In the genomic region with DNA sequence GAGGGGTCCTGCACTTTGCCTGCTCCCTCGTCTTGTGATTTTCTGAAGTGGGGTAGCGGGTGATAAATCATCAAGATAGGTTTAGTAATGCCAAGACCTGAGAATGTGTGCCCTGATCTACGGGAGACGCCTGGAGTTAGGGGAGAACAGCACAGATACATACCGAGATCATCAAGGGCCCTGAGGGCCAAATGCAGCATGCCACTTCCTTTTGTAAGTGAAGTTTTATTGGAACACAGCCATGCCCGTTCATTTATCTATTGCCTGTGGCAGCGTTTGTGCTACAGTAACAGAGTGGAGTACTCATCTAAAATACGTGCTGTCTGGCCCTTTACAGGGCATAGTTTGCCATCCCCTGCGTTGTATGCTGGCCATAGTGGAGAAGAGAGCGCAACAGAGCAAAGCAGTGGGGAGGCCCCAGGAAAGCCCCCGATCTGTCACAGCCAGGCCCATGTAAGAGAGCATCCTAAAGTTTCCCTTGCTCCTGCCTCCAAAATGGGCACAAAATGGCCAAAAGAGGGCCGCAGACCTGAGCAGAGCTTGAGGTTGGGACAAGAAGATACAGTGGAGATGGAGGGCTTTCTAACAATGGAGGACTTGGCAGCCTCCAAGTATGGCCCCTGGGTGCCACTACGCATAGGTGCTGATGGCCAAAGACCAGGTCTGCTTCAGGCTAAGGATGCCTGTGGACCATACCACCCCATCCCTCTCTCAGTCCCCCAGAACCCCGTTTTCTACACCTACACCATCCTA, we compare ENCODE assay signal across 18 cellular contexts.
DNase-seq lines count a peak whose midpoint lies in the region; ATAC-seq and TF ChIP-seq lines count a peak whose summit lies in the region.
"Had no signal": no experiment of that assay in that cellular context is flagged by ENCODE, and none has a peak within 500 bp of the region (broad histone marks: within the 10 kb centered on the region; RNA-seq: fewer than 3 reads in every experiment).

No MANE protein-coding gene starts in this region.

- H3K9me2 ChIP-seq in SK-N-SH, result no peaks in the 10 kb centered on the region

- no peak overlapping the region for H3K9ac ChIP-seq in SK-N-SH

- H3K4me1 ChIP-seq in SK-N-SH (ENCODE audit: control insufficient read depth in 1 of 2, insufficient read depth in 2 of 2, low read depth in 1 of 2, low read length in 1 of 2), result peaks cover 0 to 18% of the 10 kb centered on the region in 2 experiments; a peak in 2 of 4 replicates
- H3K4me1 ChIP-seq: Caco-2 had no signal

- CTCF ChIA-PET in SK-N-SH (lab: Yijun Ruan, JAX), result interaction anchor here (1.0 to 3.2 kb wide), 3 partner anchors 11 to 330 kb away, joined by 3 to 21 read pairs (median 3); no protein-coding TSS in a partner anchor
- CTCF ChIA-PET in activated CD4-positive, alpha-beta memory T cell treated with anti-CD3 and anti-CD28 coated beads, Interleukin-2, amount 10 ng/mL, durations not matched to agents 7 days and 5 days (lab: Charles Lee), result interaction anchor here (1.7 kb wide), 1 partner anchor 238 kb away, joined by 4 read pairs; no protein-coding TSS in a partner anchor

- no peaks in the 10 kb centered on the region for H3K79me2 ChIP-seq in SK-N-SH (ENCODE audit: insufficient read depth)

- no peaks in the 10 kb centered on the region for H3K27me3 Mint-ChIP-seq in activated CD4-positive, alpha-beta memory T cell treated with anti-CD3 and anti-CD28 coated beads, Interleukin-2, amount 10 ng/mL, durations not matched to agents 7 days and 5 days

- H3K27me3 ChIP-seq in SK-N-SH (ENCODE audit: insufficient read depth), result peaks cover 32% of the 10 kb centered on the region
- H3K27me3 ChIP-seq: body of pancreas had no signal

- no peaks in the 10 kb centered on the region for H3K36me3 ChIP-seq in SK-N-SH (replicated peaks in 1 of 2; ENCODE audit: control insufficient read depth in 1 of 2, insufficient read depth in 2 of 2, low read length in 1 of 2)
- H3K36me3 ChIP-seq: esophagus muscularis mucosa, gastroesophageal sphincter had no signal

- TF ChIP-seq CTCF in SK-N-SH (IDR thresholded peaks at IDR 0.05) (no peak), GM12865 (IDR thresholded peaks at IDR 0.05; ENCODE audit: insufficient read depth, low read depth, low read length, missing control alignments) (no peak)

- peak overlapping the region; percentile 75 for H3K27ac Mint-ChIP-seq in activated CD4-positive, alpha-beta memory T cell treated with anti-CD3 and anti-CD28 coated beads, Interleukin-2, amount 10 ng/mL, durations not matched to agents 7 days and 5 days
- H3K27ac Mint-ChIP-seq: effector memory CD8-positive, alpha-beta T cell had no signal

- WGBS in SK-N-SH (ENCODE audit: low lambda C conversion rate), result 52% methylated on average over 14 of the region's 14 CpGs

- H4K20me1 ChIP-seq in SK-N-SH (ENCODE audit: insufficient read depth), result no peaks in the 10 kb centered on the region

- no peak overlapping the region for H3K4me2 ChIP-seq in SK-N-SH
- H3K4me2 ChIP-seq: smooth muscle cell had no signal

- ATAC-seq in SK-N-SH treated with all-trans-retinoic acid at 6 μM for 48 hours, result no peak
- ATAC-seq: gastroesophageal sphincter had no signal

- no peak overlapping the region for H2AFZ ChIP-seq in SK-N-SH (ENCODE audit: low read depth)

- no peak for TF ChIP-seq RAD21 in SK-N-SH (IDR thresholded peaks at IDR 0.05; ENCODE audit: low read length)

- DNase-seq in SK-N-SH (no peak), GM12865 (ENCODE audit: low read depth) (peak; percentile 16), foreskin melanocyte (peak; percentile 49), iPS-NIHi7 (ENCODE audit: extremely low spot score) (no peak), EL (no peak), AML-193 (lab: John Stamatoyannopoulos, UW) (no peak)
- DNase-seq in activated CD4-positive, alpha-beta memory T cell treated with anti-CD3 and anti-CD28 coated beads, Interleukin-2, amount 10 ng/mL, durations not matched to agents 7 days and 5 days, result no peak
- DNase-seq: effector memory CD8-positive, alpha-beta T cell; GOT3; occipital lobe; SIG-M5; stimulated activated CD4-positive, alpha-beta T cell treated with anti-CD3 and anti-CD28 coated beads, Interleukin-2, amount 100 ng/mL, for 48 hours had no signal

- H3K4me1 Mint-ChIP-seq in activated CD4-positive, alpha-beta memory T cell treated with anti-CD3 and anti-CD28 coated beads, Interleukin-2, amount 10 ng/mL, durations not matched to agents 7 days and 5 days, result peaks cover 84% of the 10 kb centered on the region

- H3K36me3 Mint-ChIP-seq in activated CD4-positive, alpha-beta memory T cell treated with anti-CD3 and anti-CD28 coated beads, Interleukin-2, amount 10 ng/mL, durations not matched to agents 7 days and 5 days (ENCODE audit: low read depth), result peaks cover 30% of the 10 kb centered on the region

- no peak for TF ChIP-seq EP300 in SK-N-SH (IDR thresholded peaks at IDR 0.05; ENCODE audit: borderline replicate concordance in 1 of 2, low read depth in 1 of 2, low read length in 1 of 2)

- H3K27ac ChIP-seq in SK-N-SH (ENCODE audit: low read depth in 2 of 2, low read length in 1 of 2), result no peak overlapping the region
- H3K27ac ChIP-seq: body of pancreas, esophagus muscularis mucosa, gastroesophageal sphincter had no signal

- POLR2A ChIA-PET in SK-N-SH (lab: Yijun Ruan, JAX), result no interaction called here
- POLR2A ChIA-PET in activated CD4-positive, alpha-beta memory T cell treated with anti-CD3 and anti-CD28 coated beads, Interleukin-2, amount 10 ng/mL, durations not matched to agents 7 days and 5 days (lab: Charles Lee), result interaction anchor here (4.0 kb wide), 1 partner anchor 238 kb away, joined by 25 read pairs; the partner anchor contains the start of gene RBPJ

- no peaks in the 10 kb centered on the region for H3K9me3 ChIP-seq in SK-N-SH
- H3K9me3 ChIP-seq: body of pancreas, Caco-2, esophagus muscularis mucosa had no signal

- no peak overlapping the region for H3K4me3 Mint-ChIP-seq in activated CD4-positive, alpha-beta memory T cell treated with anti-CD3 and anti-CD28 coated beads, Interleukin-2, amount 10 ng/mL, durations not matched to agents 7 days and 5 days
- H3K4me3 Mint-ChIP-seq: effector memory CD8-positive, alpha-beta T cell had no signal

- no peaks in the 10 kb centered on the region for H3F3A ChIP-seq in SK-N-SH (replicated peaks; ENCODE audit: insufficient read depth)

- H3K9me3 Mint-ChIP-seq in activated CD4-positive, alpha-beta memory T cell treated with anti-CD3 and anti-CD28 coated beads, Interleukin-2, amount 10 ng/mL, durations not matched to agents 7 days and 5 days, result peaks cover 22% of the 10 kb centered on the region
- H3K9me3 Mint-ChIP-seq: effector memory CD8-positive, alpha-beta T cell had no signal

- no peak overlapping the region for H3K4me3 ChIP-seq in SK-N-SH (ENCODE audit: low read depth in 2 of 2, low read length in 1 of 2)
- H3K4me3 ChIP-seq in GM12865 (ENCODE audit: low read depth, low read length), result no peak overlapping the region
- H3K4me3 ChIP-seq: body of pancreas, esophagus muscularis mucosa, gastroesophageal sphincter, smooth muscle cell had no signal

TF ChIP-seq in SK-N-SH, 30 proteins besides CTCF, POLR2A, EP300 and RAD21:
- TF ChIP-seq GATA2 (CRISPR knock-in tag; IDR thresholded peaks at IDR 0.05) (0 out of 2 replicates have a peak, but pooled peaks have one; percentile 23), NFIC (IDR thresholded peaks at IDR 0.05; ENCODE audit: borderline replicate concordance) (no peak)

TF ChIP-seq in SK-N-SH treated with all-trans-retinoic acid at 6 μM for 48 hours, 23 proteins besides CTCF, POLR2A, EP300 and RAD21:
- TF ChIP-seq TCF4 (CRISPR knock-in tag; IDR thresholded peaks at IDR 0.05; ENCODE audit: borderline replicate concordance), result no peak
- no peak for TF ChIP-seq ZC3H10 (CRISPR knock-in tag; IDR thresholded peaks at IDR 0.05)
- TF ChIP-seq GLIS3 (CRISPR knock-in tag; IDR thresholded peaks at IDR 0.05), result no peak
- TF ChIP-seq ZFP3 (CRISPR knock-in tag; IDR thresholded peaks at IDR 0.05), result no peak

Comparison
In these comparisons a context has a peak if more than half of its experiments do, and no peak if none do; other contexts are left out.
1. DNase-seq: peak in GM12865 (single experiment) and foreskin melanocyte (single experiment); none in SK-N-SH (single experiment), activated CD4-positive, alpha-beta memory T cell treated with anti-CD3 and anti-CD28 coated beads, Interleukin-2, amount 10 ng/mL, durations not matched to agents 7 days and 5 days (single experiment), iPS-NIHi7 (single experiment), EL (single experiment) and AML-193 (0 of 2).